In genomic region chr18:47721876-47722275, GRCh38 we compare ENCODE assay signal across 28 cellular contexts.
"Had no signal": no experiment of that assay in that cellular context is flagged by ENCODE, and none has a peak within 500 bp of the region (broad histone marks: within the 10 kb centered on the region; RNA-seq: fewer than 3 reads in every experiment).

No MANE protein-coding gene starts in this region.

- H3K9me3 Mint-ChIP-seq: natural killer cell; nephron; stimulated activated effector memory CD8-positive, alpha-beta T cell treated with anti-CD3 and anti-CD28 coated beads, Interleukin-12 subunit alpha, Interleukin-12 subunit beta, amount 100 ng/mL, for 72 hours; stimulated activated naive B cell treated with anti-CD40 and anti-IgM and Interleukin-4, amounts not matched to agents 10 μg/mL and 1 μg/mL and 100 μg/mL, for 72 hours; stimulated activated naive CD8-positive, alpha-beta T cell treated with anti-CD3 and anti-CD28 coated beads, Interleukin-15, Interleukin-2, amounts not matched to agents 100 ng/mL and 50 ng/mL, for 24 hours had no signal

- H3K9me3 ChIP-seq: neutrophil, pancreas, psoas muscle, right lobe of liver, stomach, thoracic aorta, thyroid gland, tibial nerve, upper lobe of left lung, vagina had no signal

- ATAC-seq: naive thymus-derived CD4-positive, alpha-beta T cell; natural killer cell; pancreas; psoas muscle; right cardiac atrium; right lobe of liver; stimulated activated effector memory CD8-positive, alpha-beta T cell treated with anti-CD3 and anti-CD28 coated beads, Interleukin-12 subunit alpha, Interleukin-12 subunit beta, amount 100 ng/mL, for 72 hours; stimulated activated naive B cell treated with anti-CD40 and anti-IgM and Interleukin-4, amounts not matched to agents 10 μg/mL and 1 μg/mL and 100 μg/mL, for 72 hours had no signal

- H3K4me3 Mint-ChIP-seq: naive thymus-derived CD4-positive, alpha-beta T cell; natural killer cell; nephron; stimulated activated effector memory CD8-positive, alpha-beta T cell treated with anti-CD3 and anti-CD28 coated beads, Interleukin-12 subunit alpha, Interleukin-12 subunit beta, amount 100 ng/mL, for 72 hours; stimulated activated naive B cell treated with anti-CD40 and anti-IgM and Interleukin-4, amounts not matched to agents 10 μg/mL and 1 μg/mL and 100 μg/mL, for 72 hours; stimulated activated naive CD8-positive, alpha-beta T cell treated with anti-CD3 and anti-CD28 coated beads, Interleukin-15, Interleukin-2, amounts not matched to agents 100 ng/mL and 50 ng/mL, for 24 hours had no signal

- H3K36me3 Mint-ChIP-seq: naive thymus-derived CD4-positive, alpha-beta T cell; natural killer cell; stimulated activated effector memory CD8-positive, alpha-beta T cell treated with anti-CD3 and anti-CD28 coated beads, Interleukin-12 subunit alpha, Interleukin-12 subunit beta, amount 100 ng/mL, for 72 hours; stimulated activated naive B cell treated with anti-CD40 and anti-IgM and Interleukin-4, amounts not matched to agents 10 μg/mL and 1 μg/mL and 100 μg/mL, for 72 hours had no signal

- H3K4me2 ChIP-seq: smooth muscle cell had no signal

- H3K27me3 Mint-ChIP-seq: stimulated activated naive CD8-positive, alpha-beta T cell treated with anti-CD3 and anti-CD28 coated beads, Interleukin-15, Interleukin-2, amounts not matched to agents 100 ng/mL and 50 ng/mL, for 24 hours had no signal

- DNase-seq: naive thymus-derived CD4-positive, alpha-beta T cell; natural killer cell; nucleus accumbens; pancreas; posterior cingulate gyrus; psoas muscle; right lobe of liver; spleen; stimulated activated CD4-positive, alpha-beta T cell treated with anti-CD3 and anti-CD28 coated beads, Interleukin-12 subunit alpha, Interleukin-12 subunit beta, amount 100 ng/mL, for 4 hours; stimulated activated CD4-positive, alpha-beta T cell treated with anti-CD3 and anti-CD28 coated beads, Interleukin-1b, Interleukin-23, amount 100 ng/mL, for 48 hours; stimulated activated CD4-positive, alpha-beta T cell treated with anti-CD3 and anti-CD28 coated beads, Interleukin-4, amount 100 ng/mL, for 1 hour; stimulated activated naive B cell treated with anti-CD40 and anti-IgM and Interleukin-4, amounts not matched to agents 10 μg/mL and 1 μg/mL and 100 μg/mL, for 72 hours; stimulated activated naive CD4-positive, alpha-beta T cell treated with Interleukin-2 at 50 U/mL for 16 hours; stomach; thyroid gland; trophoblast cell had no signal

- H3K27ac ChIP-seq: neutrophil, pancreas, psoas muscle, right lobe of liver, skin epidermis, spleen, stomach, thoracic aorta, thyroid gland, tibial nerve, upper lobe of left lung, vagina had no signal

- H3K27me3 ChIP-seq: neutrophil, pancreas, right lobe of liver, thyroid gland, tibial nerve, upper lobe of left lung, vagina had no signal

- H3K36me3 ChIP-seq: neutrophil, pancreas, right lobe of liver, spleen, stomach, thoracic aorta, thyroid gland, tibial nerve, upper lobe of left lung, vagina had no signal

- H3K4me3 ChIP-seq: pancreas, psoas muscle, right lobe of liver, skin epidermis, smooth muscle cell, spleen, stomach, thoracic aorta, thyroid gland, tibial nerve, upper lobe of left lung, vagina had no signal

- H3K4me1 Mint-ChIP-seq: natural killer cell; nephron; stimulated activated effector memory CD8-positive, alpha-beta T cell treated with anti-CD3 and anti-CD28 coated beads, Interleukin-12 subunit alpha, Interleukin-12 subunit beta, amount 100 ng/mL, for 72 hours; stimulated activated naive B cell treated with anti-CD40 and anti-IgM and Interleukin-4, amounts not matched to agents 10 μg/mL and 1 μg/mL and 100 μg/mL, for 72 hours had no signal

- H3K4me1 ChIP-seq: pancreas, psoas muscle, right lobe of liver, spleen, stomach, tibial nerve, upper lobe of left lung, vagina had no signal

- H3K27ac Mint-ChIP-seq: naive thymus-derived CD4-positive, alpha-beta T cell; natural killer cell; nephron; progenitor cell of endocrine pancreas; stimulated activated effector memory CD8-positive, alpha-beta T cell treated with anti-CD3 and anti-CD28 coated beads, Interleukin-12 subunit alpha, Interleukin-12 subunit beta, amount 100 ng/mL, for 72 hours; stimulated activated naive B cell treated with anti-CD40 and anti-IgM and Interleukin-4, amounts not matched to agents 10 μg/mL and 1 μg/mL and 100 μg/mL, for 72 hours; stimulated activated naive CD8-positive, alpha-beta T cell treated with anti-CD3 and anti-CD28 coated beads, Interleukin-15, Interleukin-2, amounts not matched to agents 100 ng/mL and 50 ng/mL, for 24 hours had no signal
